In genomic region chr12:51023625-51024395, GRCh38 we compare ENCODE assay signal across 9 cellular contexts. TPM values are rescaled to one million over a fixed set of nuclear protein-coding genes. Genes with fewer than 3 reads are reported as not detected.
DNase-seq lines count a peak whose midpoint lies in the region; ATAC-seq and TF ChIP-seq lines count a peak whose summit lies in the region.
"Had no signal": no experiment of that assay in that cellular context is flagged by ENCODE, and none has a peak within 500 bp of the region (broad histone marks: within the 10 kb centered on the region; RNA-seq: fewer than 3 reads in every experiment).

No MANE protein-coding gene starts in this region.

- DNase-seq in stimulated activated naive CD8-positive, alpha-beta T cell treated with anti-CD3 and anti-CD28 coated beads, Interleukin-15, Interleukin-2, amounts not matched to agents 100 U/mL and 50 U/mL, for 24 hours, result no peak
- no peak for DNase-seq in breast epithelium (ENCODE audit: low spot score in 2 of 2)
- no peak for DNase-seq in cortex of kidney (lab: John Stamatoyannopoulos, UW)
- no peak for DNase-seq in BE2C
- DNase-seq in OCI-M2 (lab: John Stamatoyannopoulos, UW; ENCODE audit: unreplicated experiment), result no peak
- DNase-seq in HT-29 (ENCODE audit: low spot score), result no peak
- DNase-seq: NCI-H446 treated with DMSO at 0.1 percent for 48 hours had no signal

- H3K36me3 ChIP-seq in breast epithelium (no peaks in the 10 kb centered on the region), mucosa of rectum (ENCODE audit: control insufficient read depth in 2 of 2, insufficient read depth in 2 of 2, low read length in 2 of 2) (no peaks in the 10 kb centered on the region), BE2C (no peaks in the 10 kb centered on the region; the same call in none of the 2 replicates)

- H3K9ac ChIP-seq in mucosa of rectum (ENCODE audit: low read depth in 1 of 2, low read length in 2 of 2), result peak overlapping the region; percentile 8 to 71

- H3K4me1 ChIP-seq in breast epithelium, result peaks cover 0 to 8% of the 10 kb centered on the region in 2 donors
- peaks cover 14% of the 10 kb centered on the region in 2 donors for H3K4me1 ChIP-seq in mucosa of rectum (ENCODE audit: control insufficient read depth in 2 of 2, insufficient read depth in 2 of 2, low read length in 2 of 2)
- H3K4me1 ChIP-seq in BE2C, result peaks cover 7% of the 10 kb centered on the region; the same call in 1 of the 2 replicates

- no peaks in the 10 kb centered on the region for H3K27me3 ChIP-seq in breast epithelium
- H3K27me3 ChIP-seq in mucosa of rectum (ENCODE audit: control insufficient read depth in 2 of 2, insufficient read depth in 2 of 2, low read length in 2 of 2), result no peaks in the 10 kb centered on the region
- no peaks in the 10 kb centered on the region for H3K27me3 ChIP-seq in BE2C

- peak overlapping the region; percentile 98 to 99 for H3K27ac ChIP-seq in breast epithelium
- H3K27ac ChIP-seq in mucosa of rectum (ENCODE audit: low read depth in 2 of 2, low read length in 2 of 2), result peak overlapping the region; percentile 87 to 92

- ATAC-seq in stimulated activated naive CD8-positive, alpha-beta T cell treated with anti-CD3 and anti-CD28 coated beads, Interleukin-15, Interleukin-2, amounts not matched to agents 100 U/mL and 50 U/mL, for 24 hours, result no peak

- no peaks in the 10 kb centered on the region for H3K27me3 Mint-ChIP-seq in stimulated activated naive CD8-positive, alpha-beta T cell treated with anti-CD3 and anti-CD28 coated beads, Interleukin-15, Interleukin-2, amounts not matched to agents 100 ng/mL and 50 ng/mL, for 24 hours

- no peaks in the 10 kb centered on the region for H3K9me3 ChIP-seq in breast epithelium
- no peaks in the 10 kb centered on the region for H3K9me3 ChIP-seq in mucosa of rectum (ENCODE audit: control insufficient read depth in 2 of 2, low read length in 2 of 2)
- no peaks in the 10 kb centered on the region for H3K9me3 ChIP-seq in BE2C

- H3K4me3 Mint-ChIP-seq in stimulated activated naive CD8-positive, alpha-beta T cell treated with anti-CD3 and anti-CD28 coated beads, Interleukin-15, Interleukin-2, amounts not matched to agents 100 ng/mL and 50 ng/mL, for 24 hours, result peak overlapping the region; percentile 93

- H3K27ac Mint-ChIP-seq in stimulated activated naive CD8-positive, alpha-beta T cell treated with anti-CD3 and anti-CD28 coated beads, Interleukin-15, Interleukin-2, amounts not matched to agents 100 ng/mL and 50 ng/mL, for 24 hours, result peak overlapping the region; percentile 95

- H3K9me3 Mint-ChIP-seq in stimulated activated naive CD8-positive, alpha-beta T cell treated with anti-CD3 and anti-CD28 coated beads, Interleukin-15, Interleukin-2, amounts not matched to agents 100 ng/mL and 50 ng/mL, for 24 hours, result no peaks in the 10 kb centered on the region

- intact Hi-C loops in breast epithelium (cut with DNase I; ENCODE audit: low total_unique reads), result no loop called here

- peaks cover 77% of the 10 kb centered on the region for H3K4me1 Mint-ChIP-seq in stimulated activated naive CD8-positive, alpha-beta T cell treated with anti-CD3 and anti-CD28 coated beads, Interleukin-15, Interleukin-2, amounts not matched to agents 100 ng/mL and 50 ng/mL, for 24 hours (ENCODE audit: low read depth)

- no peak for TF ChIP-seq POLR2A in breast epithelium (IDR thresholded peaks at IDR 0.05)

- TF ChIP-seq CTCF in breast epithelium (IDR thresholded peaks at IDR 0.05) (no peak), BE2C (IDR thresholded peaks at IDR 0.05; ENCODE audit: low read depth, low read length) (no peak)

- peak overlapping the region; percentile 73 to 85 (median 80) for H3K4me3 ChIP-seq in breast epithelium
- peak overlapping the region; percentile 68 to 93 for H3K4me3 ChIP-seq in mucosa of rectum (ENCODE audit: low read length in 2 of 2)
- no peak overlapping the region for H3K4me3 ChIP-seq in BE2C (ENCODE audit: low read depth, low read length)

- peaks cover 9% of the 10 kb centered on the region for H3K36me3 Mint-ChIP-seq in stimulated activated naive CD8-positive, alpha-beta T cell treated with anti-CD3 and anti-CD28 coated beads, Interleukin-15, Interleukin-2, amounts not matched to agents 100 ng/mL and 50 ng/mL, for 24 hours (ENCODE audit: low read depth)

RNA-seq across cellular contexts. Expression of gene SLC11A2, which starts 2.4 kb away (rescaled TPM):
- total RNA-seq in breast epithelium, result 100 to 1,000 TPM in 1 of 3 donors, 10 to 100 TPM in 2; 52.2 to 103 (median 91.0) TPM
- 29.9 TPM for polyA plus RNA-seq in BE2C (2012; ENCODE audit: insufficient read depth, insufficient read length, low read depth)
- 20.1 and 42.9 TPM in 2 replicates for total RNA-seq in HT-29 (2014; rRNA removed; shearing (Covaris generic))

RNA-seq across cellular contexts. Expression of gene LETMD1, which starts 24.3 kb away (rescaled TPM):
- 10 to 100 TPM; 63.6 to 92.0 (median 82.1) TPM for total RNA-seq in breast epithelium
- 36.7 TPM for polyA plus RNA-seq in BE2C (2012; ENCODE audit: insufficient read depth, insufficient read length, low read depth)
- 36.8 and 47.1 TPM in 2 replicates for total RNA-seq in HT-29 (2014; rRNA removed; shearing (Covaris generic))

RNA-seq across cellular contexts. Expression of gene CSRNP2, which starts 59.6 kb away (rescaled TPM):
- total RNA-seq in breast epithelium, result 10 to 100 TPM; 20.2 to 37.3 (median 35.7) TPM
- 31.9 TPM for polyA plus RNA-seq in BE2C (2012; ENCODE audit: insufficient read depth, insufficient read length, low read depth)
- total RNA-seq in HT-29 (2014; rRNA removed; shearing (Covaris generic)), result 4.3 and 6.3 TPM in 2 replicates
